1 cellular context compared by ENCODE assay signal in genomic region chr2:138012082-138012481, GRCh38.
A peak's percentile ranks its signal among the peaks of the same experiment; 100 is the strongest.
TF ChIP-seq lines count a peak whose summit lies in the region.

No MANE protein-coding gene starts in this region.

TF ChIP-seq in K562, 482 proteins besides CTCF, POLR2A, EP300 and RAD21 (continued from another document and continues in another):
- no peak for TF ChIP-seq ZNF609 (CRISPR knock-in tag; IDR thresholded peaks at IDR 0.05; ENCODE audit: borderline replicate concordance)
- TF ChIP-seq TAF15 (IDR thresholded peaks at IDR 0.05; ENCODE audit: low read depth, low read length): no peak
- TF ChIP-seq FOXA1 (IDR thresholded peaks at IDR 0.05; ENCODE audit: borderline replicate concordance): no peak
- no peak for TF ChIP-seq ZNF133 (CRISPR knock-in tag; IDR thresholded peaks at IDR 0.05)
- no peak for TF ChIP-seq IRF2 (CRISPR knock-in tag; IDR thresholded peaks at IDR 0.05)
- no peak for TF ChIP-seq ZNF764 (CRISPR knock-in tag; IDR thresholded peaks at IDR 0.05; ENCODE audit: low read depth)
- no peak for TF ChIP-seq MCM3 (IDR thresholded peaks at IDR 0.05)
- no peak for TF ChIP-seq ETV6 (IDR thresholded peaks at IDR 0.05; ENCODE audit: borderline replicate concordance in 1 of 2, low read depth in 2 of 2, low read length in 1 of 2)
- TF ChIP-seq ETV6 (CRISPR knock-in tag; IDR thresholded peaks at IDR 0.05; ENCODE audit: borderline replicate concordance): no peak
- TF ChIP-seq CBFB (CRISPR knock-in tag; IDR thresholded peaks at IDR 0.05): no peak
- no peak for TF ChIP-seq KAT8 (IDR thresholded peaks at IDR 0.05; ENCODE audit: low read depth)
- TF ChIP-seq IRF9 (tag; IDR thresholded peaks at IDR 0.05): peak; percentile 91
- TF ChIP-seq ZFP36 (IDR thresholded peaks at IDR 0.05; ENCODE audit: low read depth, low read length, partially characterized antibody): no peak
- no peak for TF ChIP-seq CHD2 (IDR thresholded peaks at IDR 0.05; ENCODE audit: low read depth, low read length)
- TF ChIP-seq USF1 (CRISPR knock-in tag; IDR thresholded peaks at IDR 0.05): no peak
- peak; percentile 95 for TF ChIP-seq TRIM24 (IDR thresholded peaks at IDR 0.05)
- TF ChIP-seq DPF2 (IDR thresholded peaks at IDR 0.05): peak; percentile 90
- peak; percentile 15; the same call in 1 of the 2 replicates for TF ChIP-seq ZBTB2 (IDR thresholded peaks at IDR 0.05)
- TF ChIP-seq ZNF212 (CRISPR knock-in tag; IDR thresholded peaks at IDR 0.05): no peak
- no peak for TF ChIP-seq PREB (CRISPR knock-in tag; IDR thresholded peaks at IDR 0.05)
- TF ChIP-seq JUNB (CRISPR knock-in tag; conservative IDR thresholded peaks at IDR 0.05): no peak
- no peak for TF ChIP-seq POLR2H (tag; IDR thresholded peaks at IDR 0.05; ENCODE audit: low read depth)
- TF ChIP-seq CHD1 (IDR thresholded peaks at IDR 0.05; ENCODE audit: low read length): no peak
- TF ChIP-seq ZNF311 (CRISPR knock-in tag; IDR thresholded peaks at IDR 0.05): no peak
- no peak for TF ChIP-seq PHF21A (IDR thresholded peaks at IDR 0.05; ENCODE audit: borderline replicate concordance, low read depth)
- no peak for TF ChIP-seq HDAC6 (IDR thresholded peaks at IDR 0.05; ENCODE audit: low read depth, low read length)
- no peak for TF ChIP-seq DNMT1 (IDR thresholded peaks at IDR 0.05)
- TF ChIP-seq KDM1A (IDR thresholded peaks at IDR 0.05): peak; percentile 61 to 85
- TF ChIP-seq HNRNPUL1 (IDR thresholded peaks at IDR 0.05; ENCODE audit: low read length): no peak
- no peak for TF ChIP-seq ZNF766 (CRISPR knock-in tag; conservative IDR thresholded peaks at IDR 0.05)
- no peak for TF ChIP-seq RHOXF2B (CRISPR knock-in tag; conservative IDR thresholded peaks at IDR 0.05)
- 0 out of 2 replicates have a peak, but pooled peaks have one; percentile 47 for TF ChIP-seq NBN (IDR thresholded peaks at IDR 0.05; ENCODE audit: low read depth)
- TF ChIP-seq MNT (conservative IDR thresholded peaks at IDR 0.05): no peak
- peak; percentile 94 for TF ChIP-seq TEAD4 (IDR thresholded peaks at IDR 0.05; ENCODE audit: low read length)
- TF ChIP-seq TEAD4 (CRISPR knock-in tag; IDR thresholded peaks at IDR 0.05; ENCODE audit: borderline replicate concordance): no peak
- no peak for TF ChIP-seq ZNF699 (CRISPR knock-in tag; IDR thresholded peaks at IDR 0.05; ENCODE audit: insufficient replicate concordance)
- TF ChIP-seq TRIM28 (IDR thresholded peaks at IDR 0.05): no peak
- no peak for TF ChIP-seq E2F3 (CRISPR knock-in tag; IDR thresholded peaks at IDR 0.05)
- TF ChIP-seq ZNF57 (CRISPR knock-in tag; IDR thresholded peaks at IDR 0.05): no peak
- peak; percentile 82 for TF ChIP-seq ZNF324 (CRISPR knock-in tag; IDR thresholded peaks at IDR 0.05)
- no peak for TF ChIP-seq MED1 (CRISPR knock-in tag; IDR thresholded peaks at IDR 0.05; ENCODE audit: borderline replicate concordance)
- TF ChIP-seq NFE2L1 (tag; IDR thresholded peaks at IDR 0.05; ENCODE audit: borderline replicate concordance, low read depth): no peak
- no peak for TF ChIP-seq SRSF9 (IDR thresholded peaks at IDR 0.05; ENCODE audit: borderline replicate concordance, low read depth, low read length)
- no peak for TF ChIP-seq CEBPG (CRISPR knock-in tag; IDR thresholded peaks at IDR 0.05)
- peak; percentile 87 to 97 for TF ChIP-seq CEBPG (tag; conservative IDR thresholded peaks at IDR 0.05 in 1 of 2, IDR thresholded peaks at IDR 0.05 in 1 of 2)
- TF ChIP-seq SMC3 (conservative IDR thresholded peaks at IDR 0.05; ENCODE audit: insufficient read depth, low read depth, low read length): no peak
- no peak for TF ChIP-seq USF2 (CRISPR knock-in tag; IDR thresholded peaks at IDR 0.05)
- no peak for TF ChIP-seq ZNF655 (CRISPR knock-in tag; IDR thresholded peaks at IDR 0.05)
- TF ChIP-seq TFAP4 (CRISPR knock-in tag; IDR thresholded peaks at IDR 0.05; ENCODE audit: borderline replicate concordance): no peak
- no peak for TF ChIP-seq ZNF197 (CRISPR knock-in tag; IDR thresholded peaks at IDR 0.05; ENCODE audit: low read depth)
- TF ChIP-seq RFX1 (IDR thresholded peaks at IDR 0.05): no peak
- no peak for TF ChIP-seq CSDE1 (IDR thresholded peaks at IDR 0.05)
- no peak for TF ChIP-seq SNRNP70 (optimal IDR thresholded peaks at IDR 0.05; ENCODE audit: low read depth, low read length)
- TF ChIP-seq ESRRB (CRISPR knock-in tag; IDR thresholded peaks at IDR 0.05; ENCODE audit: borderline replicate concordance): no peak
- TF ChIP-seq NCOA2 (IDR thresholded peaks at IDR 0.05; ENCODE audit: partially characterized antibody in 2 of 2): no peak
- no peak for TF ChIP-seq YY1 (IDR thresholded peaks at IDR 0.05; ENCODE audit: borderline replicate concordance in 1 of 3, control insufficient read depth in 1 of 3, extremely low read depth in 1 of 3, insufficient read depth in 3 of 3, insufficient read length in 1 of 3, insufficient replicate concordance in 2 of 3, low read depth in 1 of 3, low read length in 2 of 3)
- no peak for TF ChIP-seq ZNF184 (CRISPR knock-in tag; IDR thresholded peaks at IDR 0.05)
- no peak for TF ChIP-seq RBBP5 (IDR thresholded peaks at IDR 0.05; ENCODE audit: borderline replicate concordance, insufficient read depth, low read length, poor library complexity, severe bottlenecking)
- TF ChIP-seq FOS (IDR thresholded peaks at IDR 0.05; ENCODE audit: extremely low read depth, insufficient read length): no peak
- TF ChIP-seq IFI16 (CRISPR knock-in tag; IDR thresholded peaks at IDR 0.05): no peak
- TF ChIP-seq MTA2 (IDR thresholded peaks at IDR 0.05; ENCODE audit: low read depth): peak; percentile 87
- no peak for TF ChIP-seq ZBTB17 (CRISPR knock-in tag; IDR thresholded peaks at IDR 0.05)
- no peak for TF ChIP-seq SLC30A9 (CRISPR knock-in tag; IDR thresholded peaks at IDR 0.05)
- no peak for TF ChIP-seq TBL1XR1 (IDR thresholded peaks at IDR 0.05; ENCODE audit: low read length in 2 of 2)
- TF ChIP-seq ZNF436 (CRISPR knock-in tag; IDR thresholded peaks at IDR 0.05): no peak
